ENCODE assay signal across 12 cellular contexts in the genomic region with DNA sequence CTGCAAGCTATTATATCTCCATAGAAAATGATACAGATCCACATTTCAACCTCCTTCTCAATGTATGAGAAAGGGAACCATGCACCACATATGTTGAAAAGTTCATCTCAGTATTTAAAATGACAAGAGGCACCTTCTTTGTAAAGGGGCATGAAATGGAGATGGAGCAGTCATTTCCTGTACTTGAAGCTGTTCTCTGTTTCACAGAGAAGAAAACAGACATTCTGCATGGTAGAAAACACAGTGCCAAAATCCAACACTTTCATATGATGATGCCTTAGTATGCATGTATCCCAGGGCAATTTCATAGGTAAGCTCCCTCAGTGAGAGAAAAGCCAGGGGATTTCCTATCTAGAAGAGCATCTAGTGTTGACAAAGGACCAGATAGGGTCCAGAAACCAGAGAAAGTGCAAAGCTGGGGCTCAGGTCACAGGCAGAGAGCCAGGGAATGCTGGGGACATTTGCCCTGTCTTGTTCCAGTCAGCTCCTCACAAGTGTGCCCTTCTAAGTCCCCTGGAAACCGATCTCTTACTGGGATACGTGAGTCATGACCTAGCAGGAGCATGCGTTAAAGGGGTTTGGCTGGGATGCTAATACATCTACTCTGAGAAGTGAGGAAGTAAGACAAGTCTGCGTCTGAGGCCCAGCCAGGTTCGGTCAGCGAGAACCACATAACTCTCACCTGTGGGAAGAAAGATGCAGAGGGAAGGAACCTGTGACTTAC.
A peak's percentile ranks its signal among the peaks of the same experiment; 100 is the strongest.
DNase-seq lines count a peak whose midpoint lies in the region; ATAC-seq lines count a peak whose summit lies in the region.
"Had no signal": no experiment of that assay in that cellular context is flagged by ENCODE, and none has a peak within 500 bp of the region (broad histone marks: within the 10 kb centered on the region; RNA-seq: fewer than 3 reads in every experiment).

No MANE protein-coding gene starts in this region.

- intact Hi-C loops in naive thymus-derived CD4-positive, alpha-beta T cell (cut with micrococcal nuclease): loop anchor here in 1 of 2 donors (2.0 kb wide), 2 partner anchors 15 to 17 kb away; no protein-coding TSS in a partner anchor
- intact Hi-C loops in left cardiac atrium (cut with DNase I) (no loop called here), head of caudate nucleus (cut with DNase I) (no loop called here)

- no peaks in the 10 kb centered on the region for H3K9me3 Mint-ChIP-seq in activated CD8-positive, alpha-beta T cell treated with anti-CD3 and anti-CD28 coated beads, Interleukin-2, amount 10 ng/mL, durations not matched to agents 7 days and 5 days (ENCODE audit: insufficient read depth)
- no peaks in the 10 kb centered on the region for H3K9me3 Mint-ChIP-seq in naive thymus-derived CD4-positive, alpha-beta T cell
- no peaks in the 10 kb centered on the region for H3K9me3 Mint-ChIP-seq in activated CD4-positive, alpha-beta T cell treated with anti-CD3 and anti-CD28 coated beads, Interleukin-2, amount 10 ng/mL, durations not matched to agents 7 days and 5 days

- no peak overlapping the region for H3K27ac Mint-ChIP-seq in activated CD8-positive, alpha-beta T cell treated with anti-CD3 and anti-CD28 coated beads, Interleukin-2, amount 10 ng/mL, durations not matched to agents 7 days and 5 days
- peak overlapping the region in 8 of 9 donors; percentile 78 to 92 (median 86) for H3K27ac Mint-ChIP-seq in naive thymus-derived CD4-positive, alpha-beta T cell
- H3K27ac Mint-ChIP-seq in activated CD4-positive, alpha-beta T cell treated with anti-CD3 and anti-CD28 coated beads, Interleukin-2, amount 10 ng/mL, durations not matched to agents 7 days and 5 days: no peak overlapping the region

- DNase-seq in NCI-H2196 treated with DMSO at 0.1 percent for 48 hours (lab: John Stamatoyannopoulos, UW; ENCODE audit: unreplicated experiment) (peak; percentile 5), NCI-H2196 (lab: John Stamatoyannopoulos, UW; ENCODE audit: unreplicated experiment) (no peak), left cardiac atrium (no peak), head of caudate nucleus (no peak)
- no peak for DNase-seq in activated CD8-positive, alpha-beta T cell treated with anti-CD3 and anti-CD28 coated beads, Interleukin-2, amount 10 ng/mL, durations not matched to agents 7 days and 5 days
- DNase-seq in naive thymus-derived CD4-positive, alpha-beta T cell: peak in 1 of 9 donors; percentile 7
- DNase-seq in activated CD4-positive, alpha-beta T cell treated with anti-CD3 and anti-CD28 coated beads, Interleukin-2, amount 10 ng/mL, durations not matched to agents 7 days and 5 days: no peak
- DNase-seq: activated naive CD4-positive, alpha-beta T cell treated with anti-CD3 and anti-CD28 coated beads, Interleukin-2, amount 50 U/mL, for 16 hours; posterior cingulate gyrus; stimulated activated CD4-positive, alpha-beta T cell treated with anti-CD3 and anti-CD28 coated beads, Interleukin-4, amount 100 ng/mL, for 4 hours had no signal

- H3K36me3 ChIP-seq in naive thymus-derived CD4-positive, alpha-beta T cell (ENCODE audit: control insufficient read depth in 2 of 3, insufficient read depth in 3 of 3, low read length in 3 of 3): no peaks in the 10 kb centered on the region

- POLR2A ChIA-PET in activated CD8-positive, alpha-beta T cell treated with anti-CD3 and anti-CD28 coated beads, Interleukin-2, amount 10 ng/mL, durations not matched to agents 7 days and 5 days (lab: Charles Lee): no interaction called here
- POLR2A ChIA-PET in naive thymus-derived CD4-positive, alpha-beta T cell (lab: Charles Lee): interaction anchor here (0.7 to 3.3 kb wide), 9 partner anchors 10 to 175 kb away, joined by 3 to 24 read pairs (median 4); partner anchors contain the start of gene GLCCI1
- POLR2A ChIA-PET in activated CD4-positive, alpha-beta T cell treated with anti-CD3 and anti-CD28 coated beads, Interleukin-2, amount 10 ng/mL, durations not matched to agents 7 days and 5 days (lab: Charles Lee): no interaction called here

- no peaks in the 10 kb centered on the region for H3K27me3 ChIP-seq in naive thymus-derived CD4-positive, alpha-beta T cell (ENCODE audit: control insufficient read depth in 2 of 2, insufficient read depth in 2 of 2, low read length in 2 of 2)

- no peaks in the 10 kb centered on the region for H3K9me3 ChIP-seq in naive thymus-derived CD4-positive, alpha-beta T cell (ENCODE audit: control insufficient read depth in 2 of 3, low read length in 3 of 3)

- ATAC-seq in HG02678 (IDR thresholded peaks at IDR 0.05; ENCODE audit: unreplicated experiment) (peak; percentile 72), left cardiac atrium (no peak)
- peak; percentile 49 for ATAC-seq in activated CD8-positive, alpha-beta T cell treated with anti-CD3 and anti-CD28 coated beads, Interleukin-2, amount 10 ng/mL, durations not matched to agents 7 days and 5 days
- ATAC-seq in naive thymus-derived CD4-positive, alpha-beta T cell: peak; percentile 44

- peak overlapping the region; percentile 33 for H3K27ac ChIP-seq in naive thymus-derived CD4-positive, alpha-beta T cell (ENCODE audit: low read depth, low read length)
- H3K27ac ChIP-seq: 22Rv1 had no signal

- no peak overlapping the region for H3K4me3 Mint-ChIP-seq in activated CD8-positive, alpha-beta T cell treated with anti-CD3 and anti-CD28 coated beads, Interleukin-2, amount 10 ng/mL, durations not matched to agents 7 days and 5 days
- H3K4me3 Mint-ChIP-seq in naive thymus-derived CD4-positive, alpha-beta T cell: peak overlapping the region in 9 of 10 donors; percentile 8 to 69 (median 57)
- no peak overlapping the region for H3K4me3 Mint-ChIP-seq in activated CD4-positive, alpha-beta T cell treated with anti-CD3 and anti-CD28 coated beads, Interleukin-2, amount 10 ng/mL, durations not matched to agents 7 days and 5 days

- no peak overlapping the region for H3K4me3 ChIP-seq in naive thymus-derived CD4-positive, alpha-beta T cell (ENCODE audit: low read length)

- peaks cover 16% of the 10 kb centered on the region for H3K4me1 Mint-ChIP-seq in activated CD8-positive, alpha-beta T cell treated with anti-CD3 and anti-CD28 coated beads, Interleukin-2, amount 10 ng/mL, durations not matched to agents 7 days and 5 days (ENCODE audit: low read depth)
- peaks cover 7 to 56% (median 49%) of the 10 kb centered on the region in 7 donors for H3K4me1 Mint-ChIP-seq in naive thymus-derived CD4-positive, alpha-beta T cell
- H3K4me1 Mint-ChIP-seq in activated CD4-positive, alpha-beta T cell treated with anti-CD3 and anti-CD28 coated beads, Interleukin-2, amount 10 ng/mL, durations not matched to agents 7 days and 5 days: peaks cover 16% of the 10 kb centered on the region

- H3K36me3 Mint-ChIP-seq in activated CD8-positive, alpha-beta T cell treated with anti-CD3 and anti-CD28 coated beads, Interleukin-2, amount 10 ng/mL, durations not matched to agents 7 days and 5 days (ENCODE audit: low read depth): no peaks in the 10 kb centered on the region
- peaks cover 0 to 3% (median 0%) of the 10 kb centered on the region in 5 donors for H3K36me3 Mint-ChIP-seq in naive thymus-derived CD4-positive, alpha-beta T cell
- no peaks in the 10 kb centered on the region for H3K36me3 Mint-ChIP-seq in activated CD4-positive, alpha-beta T cell treated with anti-CD3 and anti-CD28 coated beads, Interleukin-2, amount 10 ng/mL, durations not matched to agents 7 days and 5 days (ENCODE audit: low read depth)

- CTCF ChIA-PET in activated CD8-positive, alpha-beta T cell treated with anti-CD3 and anti-CD28 coated beads, Interleukin-2, amount 10 ng/mL, durations not matched to agents 7 days and 5 days (lab: Charles Lee): no interaction called here
- CTCF ChIA-PET in naive thymus-derived CD4-positive, alpha-beta T cell (lab: Charles Lee): interaction anchor here (1.0 kb wide), 1 partner anchor 11 kb away, joined by 4 read pairs; no protein-coding TSS in a partner anchor
- CTCF ChIA-PET in activated CD4-positive, alpha-beta T cell treated with anti-CD3 and anti-CD28 coated beads, Interleukin-2, amount 10 ng/mL, durations not matched to agents 7 days and 5 days (lab: Charles Lee): interaction anchor here (0.6 to 1.7 kb wide), 6 partner anchors 9 to 1686 kb away, joined by 3 to 5 read pairs (median 4); no protein-coding TSS in a partner anchor

- H3K27me3 Mint-ChIP-seq in activated CD8-positive, alpha-beta T cell treated with anti-CD3 and anti-CD28 coated beads, Interleukin-2, amount 10 ng/mL, durations not matched to agents 7 days and 5 days (ENCODE audit: low read depth): peaks cover 3% of the 10 kb centered on the region
- H3K27me3 Mint-ChIP-seq in naive thymus-derived CD4-positive, alpha-beta T cell: no peaks in the 10 kb centered on the region
- no peaks in the 10 kb centered on the region for H3K27me3 Mint-ChIP-seq in activated CD4-positive, alpha-beta T cell treated with anti-CD3 and anti-CD28 coated beads, Interleukin-2, amount 10 ng/mL, durations not matched to agents 7 days and 5 days

- H3K4me1 ChIP-seq in naive thymus-derived CD4-positive, alpha-beta T cell (ENCODE audit: control insufficient read depth in 2 of 2, insufficient read depth in 2 of 2, low read length in 2 of 2): peaks cover 0 to 11% of the 10 kb centered on the region in 2 donors

Comparison
In these comparisons a context has a peak if more than half of its experiments do, and no peak if none do; other contexts are left out.
1. ATAC-seq: peak in HG02678 (single experiment), activated CD8-positive, alpha-beta T cell treated with anti-CD3 and anti-CD28 coated beads, Interleukin-2, amount 10 ng/mL, durations not matched to agents 7 days and 5 days (single experiment) and naive thymus-derived CD4-positive, alpha-beta T cell (single experiment); none in left cardiac atrium (0 of 2).
2. H3K27ac Mint-ChIP-seq: peak in naive thymus-derived CD4-positive, alpha-beta T cell (8 of 9); none in activated CD8-positive, alpha-beta T cell treated with anti-CD3 and anti-CD28 coated beads, Interleukin-2, amount 10 ng/mL, durations not matched to agents 7 days and 5 days (single experiment) and activated CD4-positive, alpha-beta T cell treated with anti-CD3 and anti-CD28 coated beads, Interleukin-2, amount 10 ng/mL, durations not matched to agents 7 days and 5 days (single experiment).
3. H3K4me3 Mint-ChIP-seq: peak in naive thymus-derived CD4-positive, alpha-beta T cell (9 of 10); none in activated CD8-positive, alpha-beta T cell treated with anti-CD3 and anti-CD28 coated beads, Interleukin-2, amount 10 ng/mL, durations not matched to agents 7 days and 5 days (single experiment) and activated CD4-positive, alpha-beta T cell treated with anti-CD3 and anti-CD28 coated beads, Interleukin-2, amount 10 ng/mL, durations not matched to agents 7 days and 5 days (single experiment).